Comparison of ENCODE assay signal across 1 cellular context in genomic region chr12:120724720-120725119, GRCh38.
TF ChIP-seq lines count a peak whose summit lies in the region.

No MANE protein-coding gene starts in this region.

TF ChIP-seq in GM12878, 131 proteins besides CTCF, POLR2A, EP300 and RAD21:
- TF ChIP-seq, protein P1, sequence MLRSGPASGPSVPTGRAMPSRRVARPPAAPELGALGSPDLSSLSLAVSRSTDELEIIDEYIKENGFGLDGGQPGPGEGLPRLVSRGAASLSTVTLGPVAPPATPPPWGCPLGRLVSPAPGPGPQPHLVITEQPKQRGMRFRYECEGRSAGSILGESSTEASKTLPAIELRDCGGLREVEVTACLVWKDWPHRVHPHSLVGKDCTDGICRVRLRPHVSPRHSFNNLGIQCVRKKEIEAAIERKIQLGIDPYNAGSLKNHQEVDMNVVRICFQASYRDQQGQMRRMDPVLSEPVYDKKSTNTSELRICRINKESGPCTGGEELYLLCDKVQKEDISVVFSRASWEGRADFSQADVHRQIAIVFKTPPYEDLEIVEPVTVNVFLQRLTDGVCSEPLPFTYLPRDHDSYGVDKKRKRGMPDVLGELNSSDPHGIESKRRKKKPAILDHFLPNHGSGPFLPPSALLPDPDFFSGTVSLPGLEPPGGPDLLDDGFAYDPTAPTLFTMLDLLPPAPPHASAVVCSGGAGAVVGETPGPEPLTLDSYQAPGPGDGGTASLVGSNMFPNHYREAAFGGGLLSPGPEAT (IDR thresholded peaks at IDR 0.05; ENCODE audit: low read depth): no peak
- TF ChIP-seq MTA3 (IDR thresholded peaks at IDR 0.05; ENCODE audit: borderline replicate concordance, low read length) (no peak), PAX8 (IDR thresholded peaks at IDR 0.05) (no peak), ETV6 (conservative IDR thresholded peaks at IDR 0.05 in 1 of 2, IDR thresholded peaks at IDR 0.05 in 1 of 2; ENCODE audit: borderline replicate concordance in 1 of 2, low read depth in 1 of 2) (no peak), RELA (IDR thresholded peaks at IDR 0.05; ENCODE audit: borderline replicate concordance, partially characterized antibody) (no peak), ASH2L (IDR thresholded peaks at IDR 0.05; ENCODE audit: borderline replicate concordance, low read depth) (no peak), TBL1XR1 (IDR thresholded peaks at IDR 0.05; ENCODE audit: low read depth, low read length) (no peak), KAT2A (conservative IDR thresholded peaks at IDR 0.05; ENCODE audit: control insufficient read depth, low read depth, low read length) (no peak), TCF3 (IDR thresholded peaks at IDR 0.05; ENCODE audit: borderline replicate concordance, insufficient read depth, low read depth, low read length) (no peak), CREB1 (IDR thresholded peaks at IDR 0.05; ENCODE audit: low read depth) (no peak), TCF12 (IDR thresholded peaks at IDR 0.05; ENCODE audit: low read depth, low read length) (no peak), KDM1A (IDR thresholded peaks at IDR 0.05; ENCODE audit: borderline replicate concordance) (no peak)
- TF ChIP-seq, protein P2, sequence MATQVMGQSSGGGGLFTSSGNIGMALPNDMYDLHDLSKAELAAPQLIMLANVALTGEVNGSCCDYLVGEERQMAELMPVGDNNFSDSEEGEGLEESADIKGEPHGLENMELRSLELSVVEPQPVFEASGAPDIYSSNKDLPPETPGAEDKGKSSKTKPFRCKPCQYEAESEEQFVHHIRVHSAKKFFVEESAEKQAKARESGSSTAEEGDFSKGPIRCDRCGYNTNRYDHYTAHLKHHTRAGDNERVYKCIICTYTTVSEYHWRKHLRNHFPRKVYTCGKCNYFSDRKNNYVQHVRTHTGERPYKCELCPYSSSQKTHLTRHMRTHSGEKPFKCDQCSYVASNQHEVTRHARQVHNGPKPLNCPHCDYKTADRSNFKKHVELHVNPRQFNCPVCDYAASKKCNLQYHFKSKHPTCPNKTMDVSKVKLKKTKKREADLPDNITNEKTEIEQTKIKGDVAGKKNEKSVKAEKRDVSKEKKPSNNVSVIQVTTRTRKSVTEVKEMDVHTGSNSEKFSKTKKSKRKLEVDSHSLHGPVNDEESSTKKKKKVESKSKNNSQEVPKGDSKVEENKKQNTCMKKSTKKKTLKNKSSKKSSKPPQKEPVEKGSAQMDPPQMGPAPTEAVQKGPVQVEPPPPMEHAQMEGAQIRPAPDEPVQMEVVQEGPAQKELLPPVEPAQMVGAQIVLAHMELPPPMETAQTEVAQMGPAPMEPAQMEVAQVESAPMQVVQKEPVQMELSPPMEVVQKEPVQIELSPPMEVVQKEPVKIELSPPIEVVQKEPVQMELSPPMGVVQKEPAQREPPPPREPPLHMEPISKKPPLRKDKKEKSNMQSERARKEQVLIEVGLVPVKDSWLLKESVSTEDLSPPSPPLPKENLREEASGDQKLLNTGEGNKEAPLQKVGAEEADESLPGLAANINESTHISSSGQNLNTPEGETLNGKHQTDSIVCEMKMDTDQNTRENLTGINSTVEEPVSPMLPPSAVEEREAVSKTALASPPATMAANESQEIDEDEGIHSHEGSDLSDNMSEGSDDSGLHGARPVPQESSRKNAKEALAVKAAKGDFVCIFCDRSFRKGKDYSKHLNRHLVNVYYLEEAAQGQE (IDR thresholded peaks at IDR 0.05; ENCODE audit: low read depth, low read length): no peak
- TF ChIP-seq, protein P3, sequence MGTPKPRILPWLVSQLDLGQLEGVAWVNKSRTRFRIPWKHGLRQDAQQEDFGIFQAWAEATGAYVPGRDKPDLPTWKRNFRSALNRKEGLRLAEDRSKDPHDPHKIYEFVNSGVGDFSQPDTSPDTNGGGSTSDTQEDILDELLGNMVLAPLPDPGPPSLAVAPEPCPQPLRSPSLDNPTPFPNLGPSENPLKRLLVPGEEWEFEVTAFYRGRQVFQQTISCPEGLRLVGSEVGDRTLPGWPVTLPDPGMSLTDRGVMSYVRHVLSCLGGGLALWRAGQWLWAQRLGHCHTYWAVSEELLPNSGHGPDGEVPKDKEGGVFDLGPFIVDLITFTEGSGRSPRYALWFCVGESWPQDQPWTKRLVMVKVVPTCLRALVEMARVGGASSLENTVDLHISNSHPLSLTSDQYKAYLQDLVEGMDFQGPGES (IDR thresholded peaks at IDR 0.05): no peak
- TF ChIP-seq, protein P4, sequence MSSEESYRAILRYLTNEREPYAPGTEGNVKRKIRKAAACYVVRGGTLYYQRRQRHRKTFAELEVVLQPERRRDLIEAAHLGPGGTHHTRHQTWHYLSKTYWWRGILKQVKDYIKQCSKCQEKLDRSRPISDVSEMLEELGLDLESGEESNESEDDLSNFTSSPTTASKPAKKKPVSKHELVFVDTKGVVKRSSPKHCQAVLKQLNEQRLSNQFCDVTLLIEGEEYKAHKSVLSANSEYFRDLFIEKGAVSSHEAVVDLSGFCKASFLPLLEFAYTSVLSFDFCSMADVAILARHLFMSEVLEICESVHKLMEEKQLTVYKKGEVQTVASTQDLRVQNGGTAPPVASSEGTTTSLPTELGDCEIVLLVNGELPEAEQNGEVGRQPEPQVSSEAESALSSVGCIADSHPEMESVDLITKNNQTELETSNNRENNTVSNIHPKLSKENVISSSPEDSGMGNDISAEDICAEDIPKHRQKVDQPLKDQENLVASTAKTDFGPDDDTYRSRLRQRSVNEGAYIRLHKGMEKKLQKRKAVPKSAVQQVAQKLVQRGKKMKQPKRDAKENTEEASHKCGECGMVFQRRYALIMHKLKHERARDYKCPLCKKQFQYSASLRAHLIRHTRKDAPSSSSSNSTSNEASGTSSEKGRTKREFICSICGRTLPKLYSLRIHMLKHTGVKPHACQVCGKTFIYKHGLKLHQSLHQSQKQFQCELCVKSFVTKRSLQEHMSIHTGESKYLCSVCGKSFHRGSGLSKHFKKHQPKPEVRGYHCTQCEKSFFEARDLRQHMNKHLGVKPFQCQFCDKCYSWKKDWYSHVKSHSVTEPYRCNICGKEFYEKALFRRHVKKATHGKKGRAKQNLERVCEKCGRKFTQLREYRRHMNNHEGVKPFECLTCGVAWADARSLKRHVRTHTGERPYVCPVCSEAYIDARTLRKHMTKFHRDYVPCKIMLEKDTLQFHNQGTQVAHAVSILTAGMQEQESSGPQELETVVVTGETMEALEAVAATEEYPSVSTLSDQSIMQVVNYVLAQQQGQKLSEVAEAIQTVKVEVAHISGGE (CRISPR knock-in tag; IDR thresholded peaks at IDR 0.05): no peak
- TF ChIP-seq, protein P5, sequence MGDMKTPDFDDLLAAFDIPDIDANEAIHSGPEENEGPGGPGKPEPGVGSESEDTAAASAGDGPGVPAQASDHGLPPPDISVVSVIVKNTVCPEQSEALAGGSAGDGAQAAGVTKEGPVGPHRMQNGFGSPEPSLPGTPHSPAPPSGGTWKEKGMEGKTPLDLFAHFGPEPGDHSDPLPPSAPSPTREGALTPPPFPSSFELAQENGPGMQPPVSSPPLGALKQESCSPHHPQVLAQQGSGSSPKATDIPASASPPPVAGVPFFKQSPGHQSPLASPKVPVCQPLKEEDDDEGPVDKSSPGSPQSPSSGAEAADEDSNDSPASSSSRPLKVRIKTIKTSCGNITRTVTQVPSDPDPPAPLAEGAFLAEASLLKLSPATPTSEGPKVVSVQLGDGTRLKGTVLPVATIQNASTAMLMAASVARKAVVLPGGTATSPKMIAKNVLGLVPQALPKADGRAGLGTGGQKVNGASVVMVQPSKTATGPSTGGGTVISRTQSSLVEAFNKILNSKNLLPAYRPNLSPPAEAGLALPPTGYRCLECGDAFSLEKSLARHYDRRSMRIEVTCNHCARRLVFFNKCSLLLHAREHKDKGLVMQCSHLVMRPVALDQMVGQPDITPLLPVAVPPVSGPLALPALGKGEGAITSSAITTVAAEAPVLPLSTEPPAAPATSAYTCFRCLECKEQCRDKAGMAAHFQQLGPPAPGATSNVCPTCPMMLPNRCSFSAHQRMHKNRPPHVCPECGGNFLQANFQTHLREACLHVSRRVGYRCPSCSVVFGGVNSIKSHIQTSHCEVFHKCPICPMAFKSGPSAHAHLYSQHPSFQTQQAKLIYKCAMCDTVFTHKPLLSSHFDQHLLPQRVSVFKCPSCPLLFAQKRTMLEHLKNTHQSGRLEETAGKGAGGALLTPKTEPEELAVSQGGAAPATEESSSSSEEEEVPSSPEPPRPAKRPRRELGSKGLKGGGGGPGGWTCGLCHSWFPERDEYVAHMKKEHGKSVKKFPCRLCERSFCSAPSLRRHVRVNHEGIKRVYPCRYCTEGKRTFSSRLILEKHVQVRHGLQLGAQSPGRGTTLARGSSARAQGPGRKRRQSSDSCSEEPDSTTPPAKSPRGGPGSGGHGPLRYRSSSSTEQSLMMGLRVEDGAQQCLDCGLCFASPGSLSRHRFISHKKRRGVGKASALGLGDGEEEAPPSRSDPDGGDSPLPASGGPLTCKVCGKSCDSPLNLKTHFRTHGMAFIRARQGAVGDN (IDR thresholded peaks at IDR 0.05): no peak
TF ChIP-seq in GM12878: peak in this region for 0.
